In the genomic region with DNA sequence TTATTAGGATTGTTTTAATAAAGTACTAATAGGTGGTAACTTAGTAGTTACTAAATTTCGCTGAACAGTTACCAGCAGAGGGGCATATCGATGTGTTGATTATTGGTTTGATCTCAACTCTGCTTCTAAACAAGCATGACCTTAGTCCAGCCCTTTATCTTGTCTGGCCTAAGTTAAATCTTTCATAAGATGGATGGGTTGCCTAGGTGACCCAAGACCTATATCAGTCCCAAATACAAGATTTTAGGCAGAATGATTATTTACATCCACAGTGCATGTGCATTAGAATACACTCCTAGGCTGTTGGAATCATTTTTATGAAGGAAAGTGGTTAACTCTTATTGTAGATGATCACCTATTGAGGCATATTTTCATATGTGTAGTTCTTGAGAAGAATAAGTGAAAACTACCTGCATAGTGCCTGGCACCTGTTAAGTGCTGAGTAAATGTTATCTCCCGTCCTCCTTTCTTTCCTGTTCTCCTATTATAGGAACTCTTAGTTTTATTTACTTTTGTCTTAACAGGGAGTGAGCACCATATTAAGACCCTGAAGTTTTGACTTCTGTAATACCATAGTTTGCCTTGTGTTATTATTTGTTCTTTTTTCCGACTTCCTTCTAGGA, we compare ENCODE assay signal across 1 cellular context.
TF ChIP-seq lines count a peak whose summit lies in the region.

No MANE protein-coding gene starts in this region.

TF ChIP-seq in GM23338, 12 proteins besides CTCF, POLR2A, EP300 and RAD21 (continued from another document):
- TF ChIP-seq, protein P1, sequence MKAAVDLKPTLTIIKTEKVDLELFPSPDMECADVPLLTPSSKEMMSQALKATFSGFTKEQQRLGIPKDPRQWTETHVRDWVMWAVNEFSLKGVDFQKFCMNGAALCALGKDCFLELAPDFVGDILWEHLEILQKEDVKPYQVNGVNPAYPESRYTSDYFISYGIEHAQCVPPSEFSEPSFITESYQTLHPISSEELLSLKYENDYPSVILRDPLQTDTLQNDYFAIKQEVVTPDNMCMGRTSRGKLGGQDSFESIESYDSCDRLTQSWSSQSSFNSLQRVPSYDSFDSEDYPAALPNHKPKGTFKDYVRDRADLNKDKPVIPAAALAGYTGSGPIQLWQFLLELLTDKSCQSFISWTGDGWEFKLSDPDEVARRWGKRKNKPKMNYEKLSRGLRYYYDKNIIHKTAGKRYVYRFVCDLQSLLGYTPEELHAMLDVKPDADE (IDR thresholded peaks at IDR 0.05): no peak
- TF ChIP-seq ZNF114 (CRISPR knock-in tag; IDR thresholded peaks at IDR 0.05): no peak
- TF ChIP-seq, protein P2, sequence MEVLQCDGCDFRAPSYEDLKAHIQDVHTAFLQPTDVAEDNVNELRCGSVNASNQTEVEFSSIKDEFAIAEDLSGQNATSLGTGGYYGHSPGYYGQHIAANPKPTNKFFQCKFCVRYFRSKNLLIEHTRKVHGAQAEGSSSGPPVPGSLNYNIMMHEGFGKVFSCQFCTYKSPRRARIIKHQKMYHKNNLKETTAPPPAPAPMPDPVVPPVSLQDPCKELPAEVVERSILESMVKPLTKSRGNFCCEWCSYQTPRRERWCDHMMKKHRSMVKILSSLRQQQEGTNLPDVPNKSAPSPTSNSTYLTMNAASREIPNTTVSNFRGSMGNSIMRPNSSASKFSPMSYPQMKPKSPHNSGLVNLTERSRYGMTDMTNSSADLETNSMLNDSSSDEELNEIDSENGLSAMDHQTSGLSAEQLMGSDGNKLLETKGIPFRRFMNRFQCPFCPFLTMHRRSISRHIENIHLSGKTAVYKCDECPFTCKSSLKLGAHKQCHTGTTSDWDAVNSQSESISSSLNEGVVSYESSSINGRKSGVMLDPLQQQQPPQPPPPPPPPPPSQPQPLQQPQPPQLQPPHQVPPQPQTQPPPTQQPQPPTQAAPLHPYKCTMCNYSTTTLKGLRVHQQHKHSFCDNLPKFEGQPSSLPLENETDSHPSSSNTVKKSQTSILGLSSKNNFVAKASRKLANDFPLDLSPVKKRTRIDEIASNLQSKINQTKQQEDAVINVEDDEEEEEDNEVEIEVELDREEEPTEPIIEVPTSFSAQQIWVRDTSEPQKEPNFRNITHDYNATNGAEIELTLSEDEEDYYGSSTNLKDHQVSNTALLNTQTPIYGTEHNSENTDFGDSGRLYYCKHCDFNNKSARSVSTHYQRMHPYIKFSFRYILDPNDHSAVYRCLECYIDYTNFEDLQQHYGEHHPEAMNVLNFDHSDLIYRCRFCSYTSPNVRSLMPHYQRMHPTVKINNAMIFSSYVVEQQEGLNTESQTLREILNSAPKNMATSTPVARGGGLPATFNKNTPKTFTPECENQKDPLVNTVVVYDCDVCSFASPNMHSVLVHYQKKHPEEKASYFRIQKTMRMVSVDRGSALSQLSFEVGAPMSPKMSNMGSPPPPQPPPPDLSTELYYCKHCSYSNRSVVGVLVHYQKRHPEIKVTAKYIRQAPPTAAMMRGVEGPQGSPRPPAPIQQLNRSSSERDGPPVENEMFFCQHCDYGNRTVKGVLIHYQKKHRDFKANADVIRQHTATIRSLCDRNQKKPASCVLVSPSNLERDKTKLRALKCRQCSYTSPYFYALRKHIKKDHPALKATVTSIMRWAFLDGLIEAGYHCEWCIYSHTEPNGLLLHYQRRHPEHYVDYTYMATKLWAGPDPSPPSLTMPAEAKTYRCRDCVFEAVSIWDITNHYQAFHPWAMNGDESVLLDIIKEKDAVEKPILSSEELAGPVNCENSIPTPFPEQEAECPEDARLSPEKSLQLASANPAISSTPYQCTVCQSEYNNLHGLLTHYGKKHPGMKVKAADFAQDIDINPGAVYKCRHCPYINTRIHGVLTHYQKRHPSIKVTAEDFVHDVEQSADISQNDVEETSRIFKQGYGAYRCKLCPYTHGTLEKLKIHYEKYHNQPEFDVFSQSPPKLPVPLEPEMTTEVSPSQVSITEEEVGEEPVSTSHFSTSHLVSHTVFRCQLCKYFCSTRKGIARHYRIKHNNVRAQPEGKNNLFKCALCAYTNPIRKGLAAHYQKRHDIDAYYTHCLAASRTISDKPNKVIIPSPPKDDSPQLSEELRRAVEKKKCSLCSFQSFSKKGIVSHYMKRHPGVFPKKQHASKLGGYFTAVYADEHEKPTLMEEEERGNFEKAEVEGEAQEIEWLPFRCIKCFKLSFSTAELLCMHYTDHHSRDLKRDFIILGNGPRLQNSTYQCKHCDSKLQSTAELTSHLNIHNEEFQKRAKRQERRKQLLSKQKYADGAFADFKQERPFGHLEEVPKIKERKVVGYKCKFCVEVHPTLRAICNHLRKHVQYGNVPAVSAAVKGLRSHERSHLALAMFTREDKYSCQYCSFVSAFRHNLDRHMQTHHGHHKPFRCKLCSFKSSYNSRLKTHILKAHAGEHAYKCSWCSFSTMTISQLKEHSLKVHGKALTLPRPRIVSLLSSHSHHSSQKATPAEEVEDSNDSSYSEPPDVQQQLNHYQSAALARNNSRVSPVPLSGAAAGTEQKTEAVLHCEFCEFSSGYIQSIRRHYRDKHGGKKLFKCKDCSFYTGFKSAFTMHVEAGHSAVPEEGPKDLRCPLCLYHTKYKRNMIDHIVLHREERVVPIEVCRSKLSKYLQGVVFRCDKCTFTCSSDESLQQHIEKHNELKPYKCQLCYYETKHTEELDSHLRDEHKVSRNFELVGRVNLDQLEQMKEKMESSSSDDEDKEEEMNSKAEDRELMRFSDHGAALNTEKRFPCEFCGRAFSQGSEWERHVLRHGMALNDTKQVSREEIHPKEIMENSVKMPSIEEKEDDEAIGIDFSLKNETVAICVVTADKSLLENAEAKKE (CRISPR knock-in tag; IDR thresholded peaks at IDR 0.05): no peak
- no peak for TF ChIP-seq ZNF331 (CRISPR knock-in tag; IDR thresholded peaks at IDR 0.05; ENCODE audit: low read depth)
- TF ChIP-seq CREB1 (CRISPR knock-in tag; IDR thresholded peaks at IDR 0.05; ENCODE audit: low read depth): no peak
- no peak for TF ChIP-seq JUNB (IDR thresholded peaks at IDR 0.05; ENCODE audit: unreplicated experiment)
- TF ChIP-seq EZH2phosphoT487 (IDR thresholded peaks at IDR 0.05; ENCODE audit: unreplicated experiment): no peak
